In the genomic region with DNA sequence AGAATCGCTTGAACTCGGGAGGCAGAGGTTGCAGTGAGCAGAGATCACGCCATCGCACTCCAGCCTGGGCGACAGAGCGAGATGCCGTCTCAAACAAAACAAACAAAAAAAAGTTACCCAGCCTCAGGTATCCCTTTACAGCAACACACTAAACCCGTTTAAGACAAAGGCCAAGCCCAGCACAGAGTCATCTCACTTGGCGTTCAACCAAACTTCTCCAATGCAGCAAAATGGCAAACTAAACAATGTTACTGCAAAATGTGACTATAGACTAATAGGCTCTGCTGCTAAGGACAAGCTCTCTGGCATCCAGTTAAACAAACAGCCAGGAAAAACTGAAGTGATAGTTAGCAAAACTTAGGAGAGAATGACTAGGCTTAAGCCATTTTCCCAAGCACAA, we compare ENCODE assay signal across 1 cellular context.
A peak's percentile ranks its signal among the peaks of the same experiment; 100 is the strongest.
TF ChIP-seq lines count a peak whose summit lies in the region.

No MANE protein-coding gene starts in this region.

TF ChIP-seq in K562, 482 proteins besides CTCF, POLR2A, EP300 and RAD21:
- TF ChIP-seq ZC3H8 (IDR thresholded peaks at IDR 0.05): no peak
- TF ChIP-seq FOXJ3 (CRISPR knock-in tag; IDR thresholded peaks at IDR 0.05): no peak
- no peak for TF ChIP-seq ZNF644 (tag; IDR thresholded peaks at IDR 0.05; ENCODE audit: low read depth)
- TF ChIP-seq POLR2G (IDR thresholded peaks at IDR 0.05; ENCODE audit: low read depth, low read length): peak; percentile 16; the same call in 1 of the 2 replicates
- peak; percentile 69 for TF ChIP-seq NFIC (IDR thresholded peaks at IDR 0.05)
- TF ChIP-seq FOXK1 (CRISPR knock-in tag; IDR thresholded peaks at IDR 0.05; ENCODE audit: borderline replicate concordance): no peak
- TF ChIP-seq, protein P1, sequence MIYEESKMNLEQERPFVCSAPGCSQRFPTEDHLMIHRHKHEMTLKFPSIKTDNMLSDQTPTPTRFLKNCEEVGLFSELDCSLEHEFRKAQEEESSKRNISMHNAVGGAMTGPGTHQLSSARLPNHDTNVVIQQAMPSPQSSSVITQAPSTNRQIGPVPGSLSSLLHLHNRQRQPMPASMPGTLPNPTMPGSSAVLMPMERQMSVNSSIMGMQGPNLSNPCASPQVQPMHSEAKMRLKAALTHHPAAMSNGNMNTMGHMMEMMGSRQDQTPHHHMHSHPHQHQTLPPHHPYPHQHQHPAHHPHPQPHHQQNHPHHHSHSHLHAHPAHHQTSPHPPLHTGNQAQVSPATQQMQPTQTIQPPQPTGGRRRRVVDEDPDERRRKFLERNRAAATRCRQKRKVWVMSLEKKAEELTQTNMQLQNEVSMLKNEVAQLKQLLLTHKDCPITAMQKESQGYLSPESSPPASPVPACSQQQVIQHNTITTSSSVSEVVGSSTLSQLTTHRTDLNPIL (CRISPR knock-in tag; IDR thresholded peaks at IDR 0.05): no peak
- TF ChIP-seq HNRNPUL1 (IDR thresholded peaks at IDR 0.05; ENCODE audit: low read length): no peak
- TF ChIP-seq POLR2B (IDR thresholded peaks at IDR 0.05; ENCODE audit: low read depth, partially characterized antibody): peak; percentile 19
